27 cellular contexts compared by ENCODE assay signal in genomic region chr4:52204921-52205320, GRCh38.
"Had no signal": no experiment of that assay in that cellular context is flagged by ENCODE, and none has a peak within 500 bp of the region (broad histone marks: within the 10 kb centered on the region; RNA-seq: fewer than 3 reads in every experiment).

No MANE protein-coding gene starts in this region.

- ATAC-seq: stimulated activated effector memory CD8-positive, alpha-beta T cell treated with anti-CD3 and anti-CD28 coated beads, Interleukin-12 subunit alpha, Interleukin-12 subunit beta, amount 100 ng/mL, for 72 hours; stimulated activated memory B cell treated with anti-CD40 and anti-IgM and Interleukin-4, amounts not matched to agents 10 μg/mL and 1 μg/mL and 100 μg/mL, for 72 hours; stimulated activated naive B cell treated with anti-CD40 and anti-IgM and Interleukin-4, amounts not matched to agents 10 μg/mL and 1 μg/mL and 100 μg/mL, for 72 hours; stimulated activated naive CD8-positive, alpha-beta T cell treated with anti-CD3 and anti-CD28 coated beads, Interleukin-15, amount 100 ng/mL, for 72 hours; stimulated activated naive CD8-positive, alpha-beta T cell treated with anti-CD3 and anti-CD28 coated beads, Interleukin-15, Interleukin-2, amounts not matched to agents 100 U/mL and 50 U/mL, for 24 hours; upper lobe of right lung had no signal

- FAIRE-seq: urothelium cell line had no signal

- DNase-seq: stimulated activated CD4-positive, alpha-beta T cell treated with anti-CD3 and anti-CD28 coated beads, Interleukin-2, amount 100 ng/mL, for 48 hours; stimulated activated CD4-positive, alpha-beta T cell treated with anti-CD3 and anti-CD28 coated beads, Interleukin-4, amount 100 ng/mL, for 1 hour; stimulated activated CD4-positive, alpha-beta T cell treated with anti-CD3 and anti-CD28 coated beads, Interleukin-4, amount 100 ng/mL, for 24 hours; stimulated activated CD4-positive, alpha-beta T cell treated with anti-CD3 and anti-CD28 coated beads, Interleukin-4, amount 100 ng/mL, for 4 hours; stimulated activated CD8-positive, alpha-beta memory T cell treated with anti-CD3 and anti-CD28 coated beads, Interleukin-4, amount 100 ng/mL, for 48 hours; stimulated activated naive B cell treated with anti-CD40 and anti-IgM and Interleukin-4, amounts not matched to agents 10 μg/mL and 1 μg/mL and 100 μg/mL, for 72 hours; stimulated activated naive CD4-positive, alpha-beta T cell; stimulated activated naive CD4-positive, alpha-beta T cell treated with Interleukin-2 at 50 U/mL for 16 hours; stimulated activated naive CD8-positive, alpha-beta T cell treated with anti-CD3 and anti-CD28 coated beads, Interleukin-15, amount 100 ng/mL, for 72 hours; stimulated activated naive CD8-positive, alpha-beta T cell treated with anti-CD3 and anti-CD28 coated beads, Interleukin-15, Interleukin-2, amounts not matched to agents 100 U/mL and 50 U/mL, for 24 hours; stomach; substantia nigra; testis; thyroid gland; tibial artery; transverse colon; trophoblast cell; upper lobe of left lung; upper lobe of right lung; uterus had no signal

- H3K9me3 ChIP-seq: suprapubic skin, testis, thoracic aorta, thyroid gland, tibial artery, tibial nerve, transverse colon, upper lobe of left lung, upper lobe of right lung, uterus, vagina had no signal

- H3K27ac ChIP-seq: stomach, suprapubic skin, testis, thoracic aorta, thyroid gland, tibial artery, tibial nerve, transverse colon, upper lobe of left lung, upper lobe of right lung, uterus, vagina had no signal

- H3K4me1 ChIP-seq: stomach, suprapubic skin, testis, tibial nerve, transverse colon, upper lobe of left lung, upper lobe of right lung, uterus, vagina had no signal

- H3K4me3 ChIP-seq: stomach, suprapubic skin, testis, thoracic aorta, thyroid gland, tibial artery, tibial nerve, transverse colon, upper lobe of left lung, upper lobe of right lung, uterus, vagina had no signal

- H3K27me3 ChIP-seq: stomach, suprapubic skin, testis, thyroid gland, tibial artery, tibial nerve, transverse colon, upper lobe of left lung, upper lobe of right lung, uterus, vagina had no signal

- H3K36me3 ChIP-seq: stomach, suprapubic skin, thoracic aorta, thyroid gland, tibial artery, tibial nerve, transverse colon, upper lobe of left lung, upper lobe of right lung, uterus, vagina had no signal
